ENCODE assay signal across 8 cellular contexts in genomic region chr14:105299654-105300541, GRCh38. TPM values are rescaled to one million over a fixed set of nuclear protein-coding genes. Genes with fewer than 3 reads are reported as not detected.
DNase-seq lines count a peak whose midpoint lies in the region; ATAC-seq and TF ChIP-seq lines count a peak whose summit lies in the region.

No MANE protein-coding gene starts in this region.

- intact Hi-C loops in Panc1 (cut with micrococcal nuclease; ENCODE audit: unreplicated experiment): no loop called here

- H3K27me3 Mint-ChIP-seq in chondrocyte (ENCODE audit: low read depth): no peaks in the 10 kb centered on the region

- H3K9me3 Mint-ChIP-seq in chondrocyte (ENCODE audit: low read depth): no peaks in the 10 kb centered on the region

- 8 to 11% methylated on average over 48 to 50 of the region's 54 CpGs for WGBS in mesodermal cell (ENCODE audit: insufficient coverage in 2 of 2), 2 experiments
- WGBS in tibial nerve, 2 donors: 6 to 7% methylated on average over 35 to 51 of the region's 54 CpGs

- TF ChIP-seq CTCF in Panc1 (IDR thresholded peaks at IDR 0.05): no peak
- peak; percentile 3 for TF ChIP-seq CTCF in chondrocyte (IDR thresholded peaks at IDR 0.05)
- no peak for TF ChIP-seq CTCF in tibial nerve (IDR thresholded peaks at IDR 0.05)

- H3K4me3 Mint-ChIP-seq in chondrocyte (ENCODE audit: unreplicated experiment): peak overlapping the region; percentile 75

- H3K27ac Mint-ChIP-seq in chondrocyte (ENCODE audit: unreplicated experiment): peak overlapping the region; percentile 75

- no peak for TF ChIP-seq EP300 in tibial nerve (IDR thresholded peaks at IDR 0.05)

- H3K27me3 ChIP-seq in Panc1 (ENCODE audit: control insufficient read depth, insufficient read depth, low read length): no peaks in the 10 kb centered on the region
- no peaks in the 10 kb centered on the region for H3K27me3 ChIP-seq in tibial nerve

- no peak for TF ChIP-seq POLR2A in tibial nerve (IDR thresholded peaks at IDR 0.05)

- no peaks in the 10 kb centered on the region for H3K36me3 Mint-ChIP-seq in chondrocyte (ENCODE audit: low read depth)

- H3K36me3 ChIP-seq in Panc1 (ENCODE audit: control insufficient read depth, insufficient read depth, low read length) (no peaks in the 10 kb centered on the region; the same call in 1 of the 2 replicates), mesodermal cell (ENCODE audit: control insufficient read depth, insufficient read depth, low read length) (no peaks in the 10 kb centered on the region), tibial nerve (no peaks in the 10 kb centered on the region)

- H3K4me3 ChIP-seq in Panc1 (ENCODE audit: low read depth in 2 of 2, low read length in 2 of 2) (peak overlapping the region; percentile 63 to 71), mesodermal cell (ENCODE audit: extremely low read depth, insufficient read depth, low read length, poor library complexity, severe bottlenecking) (peak overlapping the region; percentile 78), tibial nerve (peak overlapping the region; percentile 83 to 99 (median 85))

- POLR2A ChIA-PET in Panc1 (lab: Charles Lee): interaction anchor here (0.5 to 0.6 kb wide), 3 partner anchors 36 to 433 kb away, joined by 4 to 9 read pairs (median 5); no protein-coding TSS in a partner anchor

- H3K27ac ChIP-seq in Panc1 (ENCODE audit: low read length): peak overlapping the region; percentile 72
- H3K27ac ChIP-seq in mesodermal cell (ENCODE audit: low read depth, low read length, severe bottlenecking): peak overlapping the region; percentile 92
- H3K27ac ChIP-seq in tibial nerve: peak overlapping the region; percentile 91 to 97 (median 94)

- BruUV-seq in Panc1 (replicated peaks; lab: Mats Ljungman, UMichigan): no TSS peak

- in situ Hi-C loops in Panc1 (cut with HindIII; ENCODE audit: low pct_unique_long_range_greater_than_20kb, low sequenced_read_pairs): no loop called here

- CTCF ChIA-PET in Panc1 (lab: Charles Lee): no interaction called here

- DNase-seq in activated CD8-positive, alpha-beta memory T cell treated with anti-CD3 and anti-CD28 coated beads, Interleukin-2, amount 50 U/mL, for 4 hours: peak; percentile 34
- DNase-seq in activated CD8-positive, alpha-beta memory T cell treated with anti-CD3 and anti-CD28 coated beads for 24 hours: no peak
- DNase-seq in Panc1 (ENCODE audit: low read depth, low spot score) (no peak), chondrocyte (ENCODE audit: low spot score) (no peak), tibial nerve (ENCODE audit: low spot score in 2 of 2) (no peak), AG08395 (ENCODE audit: low spot score) (no peak)

- H3K4me1 Mint-ChIP-seq in chondrocyte (ENCODE audit: low read depth): peaks cover 18% of the 10 kb centered on the region

- ATAC-seq in HG02938 (IDR thresholded peaks at IDR 0.05; ENCODE audit: unreplicated experiment) (peak; percentile 10), Panc1 (peak; percentile 6)

- H3K4me1 ChIP-seq in Panc1 (ENCODE audit: control insufficient read depth, insufficient read depth, low read length) (no peaks in the 10 kb centered on the region), mesodermal cell (ENCODE audit: control insufficient read depth, insufficient read depth, low read length, poor library complexity, severe bottlenecking) (no peaks in the 10 kb centered on the region), tibial nerve (peaks cover 0 to 25% (median 16%) of the 10 kb centered on the region in 4 donors)

- H3K9me3 ChIP-seq in Panc1 (ENCODE audit: control insufficient read depth, insufficient read depth, low read depth, low read length) (no peaks in the 10 kb centered on the region), mesodermal cell (ENCODE audit: control insufficient read depth, low read length) (no peaks in the 10 kb centered on the region), tibial nerve (no peaks in the 10 kb centered on the region)

RNA-seq across cellular contexts. Expression of gene BRF1, which starts 0.9 kb away (rescaled TPM):
- total RNA-seq in Panc1 (2021; ENCODE audit: unreplicated experiment) (25.0 TPM), chondrocyte (26.1 to 31.0 TPM (median 26.2 TPM) in 3 replicates), tibial nerve (100 to 1,000 TPM in 2 of 4 donors, 10 to 100 TPM in 2; 77.6 to 114 (median 99.5) TPM)
- 23.6 TPM for polyA plus RNA-seq in Panc1 (2012; ENCODE audit: insufficient read length)
- polyA plus RNA-seq in mesodermal cell (2013, experiment 1 of 2): 17.9 TPM
- polyA plus RNA-seq in mesodermal cell (2013, experiment 2 of 2): 16.0 TPM

RNA-seq across cellular contexts. Expression of gene PACS2, which starts 14.7 kb away (rescaled TPM):
- total RNA-seq in Panc1 (2021; ENCODE audit: unreplicated experiment) (55.2 TPM), chondrocyte (82.6 to 89.5 TPM (median 87.1 TPM) in 3 replicates), tibial nerve (100 to 1,000 TPM; 142 to 225 (median 183) TPM)
- polyA plus RNA-seq in Panc1 (2012; ENCODE audit: insufficient read length): 72.3 TPM
- polyA plus RNA-seq in mesodermal cell (2013, experiment 1 of 2): 56.9 TPM
- polyA plus RNA-seq in mesodermal cell (2013, experiment 2 of 2): 49.4 TPM

RNA-seq across cellular contexts. Expression of gene BTBD6, which starts 51.6 kb away (rescaled TPM):
- 0.26 TPM for total RNA-seq in Panc1 (2021; ENCODE audit: unreplicated experiment)
- polyA plus RNA-seq in Panc1 (2012; ENCODE audit: insufficient read length): not detected
- total RNA-seq in chondrocyte: 52.7 to 54.3 TPM (median 53.1 TPM) in 3 replicates
- polyA plus RNA-seq in mesodermal cell (2013, experiment 1 of 2): 19.2 TPM
- 17.3 TPM for polyA plus RNA-seq in mesodermal cell (2013, experiment 2 of 2)
- 10 to 100 TPM; 53.7 to 61.2 (median 53.9) TPM for total RNA-seq in tibial nerve

Comparison
In these comparisons a context has a peak if more than half of its experiments do, and no peak if none do; other contexts are left out.
1. RNA of gene BTBD6, which starts 51.6 kb away (total RNA-seq): 52.7 to 54.3 TPM in chondrocyte and 53.7 to 61.2 TPM in tibial nerve; 0.26 TPM in Panc1 (single experiment); every median in the first group is over 10 times any median in the second.
2. Peak in every context shown above with its lines, with median percentiles within 50 percentile points of each other: H3K27ac ChIP-seq and H3K4me3 ChIP-seq.